ENCODE assay signal across 8 cellular contexts in genomic region chr1:226814751-226815496, GRCh38. TPM values are rescaled to one million over a fixed set of nuclear protein-coding genes. Genes with fewer than 3 reads are reported as not detected.
DNase-seq lines count a peak whose midpoint lies in the region; ATAC-seq and TF ChIP-seq lines count a peak whose summit lies in the region.

No MANE protein-coding gene starts in this region.

- H3K4me3 ChIP-seq in BE2C (ENCODE audit: low read depth, low read length): no peak overlapping the region
- no peak overlapping the region for H3K4me3 ChIP-seq in astrocyte of the cerebellum (ENCODE audit: low read depth, low read length)

- ATAC-seq in GM18502 (IDR thresholded peaks at IDR 0.05; ENCODE audit: poor library complexity, unreplicated experiment): no peak
- no peak for ATAC-seq in GM18517 (IDR thresholded peaks at IDR 0.05; ENCODE audit: unreplicated experiment)

- no peaks in the 10 kb centered on the region; the same call in 1 of the 2 replicates for H3K27me3 ChIP-seq in BE2C

- no peaks in the 10 kb centered on the region for H3K4me1 ChIP-seq in BE2C

- H3K9me3 ChIP-seq in BE2C: no peaks in the 10 kb centered on the region

- in situ Hi-C loops in astrocyte of the cerebellum (cut with HindIII; ENCODE audit: low sequenced_read_pairs): no loop called here

- DNase-seq in BE2C: peak; percentile 21
- peak; percentile 53 for DNase-seq in NCI-H187 treated with DMSO at 0.1 percent for 48 hours (lab: John Stamatoyannopoulos, UW)
- peak; percentile 56 for DNase-seq in astrocyte of the cerebellum (ENCODE audit: low read depth)
- peak; percentile 71 for DNase-seq in iris pigment epithelial cell (ENCODE audit: low read depth)
- peak; percentile 75 for DNase-seq in stromal cell of bone marrow (ENCODE audit: low read depth)
- no peak for DNase-seq in SK-N-DZ (ENCODE audit: low spot score)

- H3K36me3 ChIP-seq in BE2C: no peaks in the 10 kb centered on the region

- TF ChIP-seq CTCF in BE2C (IDR thresholded peaks at IDR 0.05; ENCODE audit: low read depth, low read length) (no peak), astrocyte of the cerebellum (IDR thresholded peaks at IDR 0.05; ENCODE audit: low read depth, low read length, missing control alignments) (no peak)

RNA-seq across cellular contexts. Expression of gene PSEN2, which starts 55.5 kb away (rescaled TPM):
- 9.3 TPM for polyA plus RNA-seq in BE2C (2012; ENCODE audit: insufficient read depth, insufficient read length, low read depth)
- polyA plus RNA-seq in SK-N-DZ (2014; cell fraction: cytosol; rRNA removed): 11.5 and 13.5 TPM in 2 replicates
- polyA plus RNA-seq in SK-N-DZ (2014; cell fraction: nucleus; rRNA removed): 20.4 and 21.9 TPM in 2 replicates
